ENCODE assay signal across 7 cellular contexts in genomic region chr17:31373150-31374082, GRCh38. TPM values are rescaled to one million over a fixed set of nuclear protein-coding genes. Genes with fewer than 3 reads are reported as not detected.
A peak's percentile ranks its signal among the peaks of the same experiment; 100 is the strongest.
DNase-seq lines count a peak whose midpoint lies in the region; ATAC-seq and TF ChIP-seq lines count a peak whose summit lies in the region.

No MANE protein-coding gene starts in this region.

- H3K27me3 ChIP-seq in Peyer's patch (no peaks in the 10 kb centered on the region), endodermal cell (ENCODE audit: control insufficient read depth, insufficient read depth, low read length, poor library complexity, severe bottlenecking) (no peaks in the 10 kb centered on the region)

- no peak for TF ChIP-seq POLR2A in Peyer's patch (IDR thresholded peaks at IDR 0.05)

- no peak overlapping the region for H3K27ac Mint-ChIP-seq in endodermal cell

- H3K36me3 ChIP-seq in Peyer's patch = peaks cover 0 to 12% (median 0%) of the 10 kb centered on the region in 3 donors
- H3K36me3 ChIP-seq in endodermal cell (ENCODE audit: control insufficient read depth, insufficient read depth, low read length) = peaks cover 47% of the 10 kb centered on the region
- H3K36me3 ChIP-seq in mucosa of descending colon (ENCODE audit: low read depth) = no peaks in the 10 kb centered on the region

- DNase-seq in ELF-1 (ENCODE audit: low read depth, low spot score) (peak; percentile 20), HS-5 (ENCODE audit: low read depth) (peak; percentile 29), Peyer's patch (no peak), endodermal cell (no peak), mucosa of descending colon (peak in 1 of 3 donors; percentile 57), GOT3 (lab: John Stamatoyannopoulos, UW) (no peak), SHP77 (lab: John Stamatoyannopoulos, UW) (no peak)

- H3K4me1 Mint-ChIP-seq in endodermal cell = peaks cover 4% of the 10 kb centered on the region

- H3K9ac ChIP-seq in endodermal cell (ENCODE audit: extremely low read depth, low read length, poor library complexity, severe bottlenecking) = no peak overlapping the region

- intact Hi-C loops in mucosa of descending colon (cut with DNase I, micrococcal nuclease) = no loop called here

- ATAC-seq in mucosa of descending colon = peak; percentile 80

- no peak overlapping the region for H3K27ac ChIP-seq in Peyer's patch
- no peak overlapping the region for H3K27ac ChIP-seq in endodermal cell (ENCODE audit: low read depth, low read length)

- TF ChIP-seq CTCF in Peyer's patch (IDR thresholded peaks at IDR 0.05) (peak; percentile 1 to 68 (median 66)), endodermal cell (conservative IDR thresholded peaks at IDR 0.05) (peak; percentile 76), mucosa of descending colon (IDR thresholded peaks at IDR 0.05) (no peak)

- 94 to 96% methylated on average over 8 to 9 of the region's 9 CpGs for WGBS in endodermal cell (ENCODE audit: insufficient coverage in 1 of 2, insufficient read length in 1 of 2), 2 experiments

- H3K9me3 ChIP-seq in Peyer's patch = no peaks in the 10 kb centered on the region
- H3K9me3 ChIP-seq in endodermal cell (ENCODE audit: control insufficient read depth, low read length) = no peaks in the 10 kb centered on the region
- H3K9me3 ChIP-seq in mucosa of descending colon = no peaks in the 10 kb centered on the region

- H3K4me1 ChIP-seq in Peyer's patch (peaks cover 0 to 10% (median 0%) of the 10 kb centered on the region in 4 donors), endodermal cell (ENCODE audit: control insufficient read depth, insufficient read depth, low read length) (no peaks in the 10 kb centered on the region), mucosa of descending colon (ENCODE audit: low read depth) (no peaks in the 10 kb centered on the region)

- no peak overlapping the region for H3K4me3 Mint-ChIP-seq in endodermal cell

- peaks cover 17% of the 10 kb centered on the region for H3K36me3 Mint-ChIP-seq in endodermal cell (ENCODE audit: low read depth)

- H3K4me3 ChIP-seq in Peyer's patch = no peak overlapping the region
- no peak overlapping the region for H3K4me3 ChIP-seq in endodermal cell (ENCODE audit: low read length)
- H3K4me3 ChIP-seq in mucosa of descending colon = no peak overlapping the region

- H3K27me3 Mint-ChIP-seq in endodermal cell (ENCODE audit: insufficient read depth) = no peaks in the 10 kb centered on the region

- H3K9me3 Mint-ChIP-seq in endodermal cell = no peaks in the 10 kb centered on the region

RNA-seq across cellular contexts. Expression of gene RAB11FIP4, which starts 18.1 kb away (rescaled TPM):
- total RNA-seq in Peyer's patch (10 to 100 TPM; 52.8 to 69.3 (median 64.9) TPM), endodermal cell (10 to 100 TPM; 35.6 to 62.2 TPM), mucosa of descending colon (10 to 100 TPM; 24.5 to 49.9 (median 40.7) TPM)
- 12.5 TPM for polyA plus RNA-seq in endodermal cell (2013, experiment 1 of 2)
- polyA plus RNA-seq in endodermal cell (2013, experiment 2 of 2) = 12.2 TPM

RNA-seq across cellular contexts. Expression of gene EVI2A, which starts 52.0 kb away (rescaled TPM):
- total RNA-seq in Peyer's patch (10 to 100 TPM in 1 of 4 donors, 1 to 10 TPM in 2, not detected in 1; 1.4 to 12.4 (median 5.8) TPM), endodermal cell (not detected), mucosa of descending colon (1 to 10 TPM; 2.8 to 6.0 (median 4.0) TPM)
- polyA plus RNA-seq in endodermal cell (2013, experiment 1 of 2) = not detected
- not detected for polyA plus RNA-seq in endodermal cell (2013, experiment 2 of 2)

RNA-seq across cellular contexts. Expression of gene EVI2B, which starts 59.6 kb away (rescaled TPM):
- 10 to 100 TPM in 2 of 4 donors, 1 to 10 TPM in 2; 5.6 to 70.1 (median 8.7) TPM for total RNA-seq in Peyer's patch
- total RNA-seq in endodermal cell = not detected
- not detected for polyA plus RNA-seq in endodermal cell (2013, experiment 1 of 2)
- not detected for polyA plus RNA-seq in endodermal cell (2013, experiment 2 of 2)
- total RNA-seq in mucosa of descending colon = 1 to 10 TPM; 3.3 to 9.5 (median 7.8) TPM

Comparison
In these comparisons a context has a peak if more than half of its experiments do, and no peak if none do; other contexts are left out.
1. DNase-seq: peak in ELF-1 (single experiment) and HS-5 (single experiment); none in Peyer's patch (0 of 3), endodermal cell (single experiment), GOT3 (single experiment) and SHP77 (0 of 2).
2. RNA of gene EVI2B, which starts 59.6 kb away (total RNA-seq): 5.6 to 70.1 TPM in Peyer's patch and 3.3 to 9.5 TPM in mucosa of descending colon; not detected in endodermal cell; every median in the first group is over 4 times any median in the second.